Comparison of ENCODE assay signal across 24 cellular contexts in genomic region chr1:94275116-94275515, GRCh38. TPM values are rescaled to one million over a fixed set of nuclear protein-coding genes. Genes with fewer than 3 reads are reported as not detected.
DNase-seq lines count a peak whose midpoint lies in the region; ATAC-seq and TF ChIP-seq lines count a peak whose summit lies in the region.
"Had no signal": no experiment of that assay in that cellular context is flagged by ENCODE, and none has a peak within 500 bp of the region (broad histone marks: within the 10 kb centered on the region; RNA-seq: fewer than 3 reads in every experiment).

No MANE protein-coding gene starts in this region.

- H2AFZ ChIP-seq in mesenchymal stem cell (ENCODE audit: low read depth, low read length) = no peak overlapping the region

- BruUV-seq in MCF 10A (replicated peaks; lab: Mats Ljungman, UMichigan) = no TSS peak

- H3K27ac ChIP-seq in breast epithelium (peak overlapping the region; percentile 54 to 59), mesenchymal stem cell (ENCODE audit: low read length, poor library complexity, severe bottlenecking) (no peak overlapping the region), tibial artery (peak overlapping the region; percentile 68 to 78)
- H3K27ac ChIP-seq: HL-60, SJSA1 had no signal

- no peaks in the 10 kb centered on the region for H3K9me3 Mint-ChIP-seq in MCF 10A (ENCODE audit: unreplicated experiment)
- H3K9me3 Mint-ChIP-seq: CD8-positive, alpha-beta T cell; H9; HFFc6 had no signal

- H3K4me1 ChIP-seq in breast epithelium (no peaks in the 10 kb centered on the region), mesenchymal stem cell (ENCODE audit: control insufficient read depth, insufficient read depth, low read depth, low read length) (peaks cover 3% of the 10 kb centered on the region), tibial artery (peaks cover 0 to 37% (median 16%) of the 10 kb centered on the region in 4 donors)

- H3K79me1 ChIP-seq in mesenchymal stem cell (replicated peaks; ENCODE audit: low read length, poor library complexity, severe bottlenecking) = peaks cover 5% of the 10 kb centered on the region

- no peak overlapping the region for H2BK15ac ChIP-seq in mesenchymal stem cell (ENCODE audit: low read depth, poor library complexity, severe bottlenecking)

- H3K9ac ChIP-seq in mesenchymal stem cell (ENCODE audit: low read length) = no peak overlapping the region

- no peaks in the 10 kb centered on the region for H3K27me3 ChIP-seq in breast epithelium
- H3K27me3 ChIP-seq in mesenchymal stem cell (ENCODE audit: control insufficient read depth in 1 of 2, insufficient read depth in 1 of 2, low read length in 2 of 2) = no peaks in the 10 kb centered on the region
- no peaks in the 10 kb centered on the region for H3K27me3 ChIP-seq in tibial artery
- H3K27me3 ChIP-seq: SJSA1 had no signal

- no peak overlapping the region for H4K91ac ChIP-seq in mesenchymal stem cell (ENCODE audit: low read length)

- no peak for TF ChIP-seq CTCF in breast epithelium (IDR thresholded peaks at IDR 0.05)
- no peak for TF ChIP-seq CTCF in MCF 10A (IDR thresholded peaks at IDR 0.05; ENCODE audit: unreplicated experiment)
- no peak for TF ChIP-seq CTCF in cardiac fibroblast (IDR thresholded peaks at IDR 0.05; ENCODE audit: low read depth, low read length)
- TF ChIP-seq CTCF in tibial artery (IDR thresholded peaks at IDR 0.05) = no peak

- H3K36me3 ChIP-seq in breast epithelium (no peaks in the 10 kb centered on the region), mesenchymal stem cell (ENCODE audit: control insufficient read depth in 1 of 2, insufficient read depth in 2 of 2, low read depth in 1 of 2, low read length in 2 of 2) (no peaks in the 10 kb centered on the region), tibial artery (no peaks in the 10 kb centered on the region)
- H3K36me3 ChIP-seq: SJSA1 had no signal

- H3K4ac ChIP-seq in mesenchymal stem cell (ENCODE audit: low read depth in 1 of 2, low read length in 2 of 2) = no peak overlapping the region

- H2BK5ac ChIP-seq in mesenchymal stem cell (ENCODE audit: low read depth, low read length, poor library complexity, severe bottlenecking) = no peak overlapping the region

- peaks cover 13% of the 10 kb centered on the region for H3K4me1 Mint-ChIP-seq in MCF 10A (ENCODE audit: insufficient read depth, unreplicated experiment)
- H3K4me1 Mint-ChIP-seq: H9 had no signal

- no peak overlapping the region for H4K8ac ChIP-seq in mesenchymal stem cell (ENCODE audit: low read length)

- H3K4me3 ChIP-seq in breast epithelium = no peak overlapping the region
- no peak overlapping the region for H3K4me3 ChIP-seq in cardiac fibroblast (replicated peaks in 1 of 2; ENCODE audit: low read depth in 2 of 2, low read length in 2 of 2)
- no peak overlapping the region for H3K4me3 ChIP-seq in mesenchymal stem cell (ENCODE audit: insufficient read depth in 1 of 2, low read depth in 1 of 2, low read length in 2 of 2)
- H3K4me3 ChIP-seq in tibial artery = no peak overlapping the region
- H3K4me3 ChIP-seq: GM12878, SJSA1 had no signal

- no peaks in the 10 kb centered on the region for H3K27me3 Mint-ChIP-seq in MCF 10A (ENCODE audit: insufficient read depth, unreplicated experiment)

- H2AK5ac ChIP-seq in mesenchymal stem cell (ENCODE audit: low read length, severe bottlenecking) = no peak overlapping the region

- no peak overlapping the region for H3K4me3 Mint-ChIP-seq in MCF 10A (ENCODE audit: unreplicated experiment)
- H3K4me3 Mint-ChIP-seq: CD8-positive, alpha-beta T cell; H9; HFFc6 had no signal

- no peak overlapping the region for H2BK120ac ChIP-seq in mesenchymal stem cell (ENCODE audit: low read depth, low read length)

- no peak overlapping the region for H3K4me2 ChIP-seq in mesenchymal stem cell (ENCODE audit: low read length, poor library complexity, severe bottlenecking)

- no peaks in the 10 kb centered on the region for H3K36me3 Mint-ChIP-seq in MCF 10A (ENCODE audit: insufficient read depth, unreplicated experiment)
- H3K36me3 Mint-ChIP-seq: CD8-positive, alpha-beta T cell had no signal

- no peak overlapping the region for H2BK12ac ChIP-seq in mesenchymal stem cell (ENCODE audit: low read length in 2 of 2)

- ATAC-seq in SK-N-SH treated with all-trans-retinoic acid at 6 μM for 48 hours = no peak
- ATAC-seq: CD8-positive, alpha-beta T cell; GM12878; Right ventricle myocardium inferior had no signal

- no peaks in the 10 kb centered on the region for H3K9me3 ChIP-seq in breast epithelium
- no peaks in the 10 kb centered on the region for H3K9me3 ChIP-seq in mesenchymal stem cell (ENCODE audit: control insufficient read depth, low read length)
- no peaks in the 10 kb centered on the region for H3K9me3 ChIP-seq in tibial artery

- DNase-seq in breast epithelium (ENCODE audit: low spot score in 2 of 2) (no peak), MCF 10A (ENCODE audit: unreplicated experiment) (no peak), cardiac fibroblast (ENCODE audit: low read depth in 2 of 2) (peak; percentile 37 to 46), mesenchymal stem cell (peak; percentile 14), tibial artery (no peak), NCI-H2196 (lab: John Stamatoyannopoulos, UW; ENCODE audit: unreplicated experiment) (no peak)
- DNase-seq in stimulated activated CD4-positive, alpha-beta T cell treated with anti-CD3 and anti-CD28 coated beads, Interleukin-12 subunit alpha, Interleukin-12 subunit beta, amount 100 ng/mL, for 4 hours = no peak
- DNase-seq: 8988T; AML-193; C1 segment of cervical spinal cord; CD8-positive, alpha-beta T cell; DND-41; H9; HFFc6; KBM-7; NCI-H1092; NCI-H146; NCI-H2029; NCI-H524 treated with DMSO at 0.1 percent for 48 hours had no signal

- no peak for TF ChIP-seq POLR2A in breast epithelium (IDR thresholded peaks at IDR 0.05)

- intact Hi-C loops in breast epithelium (cut with DNase I; ENCODE audit: low total_unique reads) = no loop called here
- intact Hi-C loops in MCF 10A (cut with micrococcal nuclease) = no loop called here
- intact Hi-C loops in tibial artery (cut with DNase I; ENCODE audit: low total_unique reads) = no loop called here

- POLR2A ChIA-PET in MCF 10A (lab: Yijun Ruan, JAX) = interaction anchor here (0.7 to 1.2 kb wide), 2 partner anchors 25 to 1195 kb away, joined by 3 read pairs; no protein-coding TSS in a partner anchor

- H3K23ac ChIP-seq in mesenchymal stem cell (ENCODE audit: low read length in 2 of 2) = no peak overlapping the region

- H3K14ac ChIP-seq in mesenchymal stem cell (ENCODE audit: low read length in 2 of 2) = no peak overlapping the region

- CTCF ChIA-PET in MCF 10A (lab: Yijun Ruan, JAX) = interaction anchor here (2.9 kb wide), 1 partner anchor 14 kb away, joined by 10 read pairs; no protein-coding TSS in a partner anchor

- no peak overlapping the region for H3K18ac ChIP-seq in mesenchymal stem cell (ENCODE audit: low read depth in 1 of 2, low read length in 2 of 2)

- WGBS in mesenchymal stem cell = 83% methylated on average over 1 of the region's 2 CpGs

- no peak overlapping the region for H3K27ac Mint-ChIP-seq in MCF 10A (ENCODE audit: low read depth, unreplicated experiment)
- H3K27ac Mint-ChIP-seq: CD8-positive, alpha-beta T cell; H9; HFFc6 had no signal

TF ChIP-seq in SK-N-SH treated with all-trans-retinoic acid at 6 μM for 48 hours, 23 proteins besides CTCF, POLR2A, EP300 and RAD21:
- no peak for TF ChIP-seq CSRNP3 (CRISPR knock-in tag; IDR thresholded peaks at IDR 0.05)

RNA-seq across cellular contexts. Expression of gene ARHGAP29, which starts 37.7 kb away (rescaled TPM):
- total RNA-seq in breast epithelium (10 to 100 TPM; 49.1 to 88.0 (median 70.8) TPM), MCF 10A (2022) (38.6 and 46.7 TPM in 2 replicates)
- polyA plus RNA-seq in mesenchymal stem cell (2013, experiment 1 of 2) = 4.1 TPM
- 4.1 TPM for polyA plus RNA-seq in mesenchymal stem cell (2013, experiment 2 of 2)
- total RNA-seq: CD8-positive, alpha-beta T cell had no signal

Comparison
In these comparisons a context has a peak if more than half of its experiments do, and no peak if none do; other contexts are left out.
1. DNase-seq: peak in cardiac fibroblast (2 of 2) and mesenchymal stem cell (single experiment); none in breast epithelium (0 of 2), MCF 10A (single experiment), tibial artery (0 of 2), NCI-H2196 (single experiment) and stimulated activated CD4-positive, alpha-beta T cell treated with anti-CD3 and anti-CD28 coated beads, Interleukin-12 subunit alpha, Interleukin-12 subunit beta, amount 100 ng/mL, for 4 hours (single experiment).